Comparison of ENCODE assay signal across 20 cellular contexts in genomic region chr9:109403116-109403515, GRCh38.
"Had no signal": no experiment of that assay in that cellular context is flagged by ENCODE, and none has a peak within 500 bp of the region (broad histone marks: within the 10 kb centered on the region; RNA-seq: fewer than 3 reads in every experiment).

No MANE protein-coding gene starts in this region.

- H3K27ac Mint-ChIP-seq: activated naive CD4-positive, alpha-beta T cell treated with anti-CD3 and anti-CD28 coated beads, Interleukin-2, amount 50 U/mL, for 72 hours; effector memory CD8-positive, alpha-beta T cell; type B pancreatic cell had no signal

- DNase-seq: activated CD4-positive, alpha-beta T cell treated with anti-CD3 and anti-CD28 coated beads, Interleukin-2, amount 50 U/mL, for 4 hours; activated CD4-positive, CD25-positive, alpha-beta regulatory T cell treated with anti-CD3 and anti-CD28 coated beads, Interleukin-2, amount 50 U/mL, for 72 hours; activated gamma-delta T cell; effector memory CD8-positive, alpha-beta T cell; gastrocnemius medialis; heart left ventricle; left ventricle myocardium inferior; mammary epithelial cell; right cardiac atrium; stimulated activated CD4-positive, alpha-beta T cell treated with anti-CD3 and anti-CD28 coated beads, Interleukin-15, amount 100 ng/mL, for 24 hours; stimulated activated CD4-positive, alpha-beta T cell treated with anti-CD3 and anti-CD28 coated beads, Interleukin-4, amount 100 ng/mL, for 1 hour; stomach; SW 1271; T-helper 2 cell; testis had no signal

- H3K9me3 Mint-ChIP-seq: activated naive CD4-positive, alpha-beta T cell treated with anti-CD3 and anti-CD28 coated beads, Interleukin-2, amount 50 U/mL, for 72 hours; effector memory CD8-positive, alpha-beta T cell; neural crest cell; type B pancreatic cell had no signal

- H3K4me3 Mint-ChIP-seq: effector memory CD8-positive, alpha-beta T cell; neural crest cell; type B pancreatic cell had no signal

- H3K4me3 ChIP-seq: gastrocnemius medialis, heart left ventricle, left ventricle myocardium inferior, prostate gland, skin epidermis, stomach, testis had no signal

- H3K27me3 Mint-ChIP-seq: type B pancreatic cell had no signal
